Comparison of ENCODE assay signal across 8 cellular contexts in the genomic region with DNA sequence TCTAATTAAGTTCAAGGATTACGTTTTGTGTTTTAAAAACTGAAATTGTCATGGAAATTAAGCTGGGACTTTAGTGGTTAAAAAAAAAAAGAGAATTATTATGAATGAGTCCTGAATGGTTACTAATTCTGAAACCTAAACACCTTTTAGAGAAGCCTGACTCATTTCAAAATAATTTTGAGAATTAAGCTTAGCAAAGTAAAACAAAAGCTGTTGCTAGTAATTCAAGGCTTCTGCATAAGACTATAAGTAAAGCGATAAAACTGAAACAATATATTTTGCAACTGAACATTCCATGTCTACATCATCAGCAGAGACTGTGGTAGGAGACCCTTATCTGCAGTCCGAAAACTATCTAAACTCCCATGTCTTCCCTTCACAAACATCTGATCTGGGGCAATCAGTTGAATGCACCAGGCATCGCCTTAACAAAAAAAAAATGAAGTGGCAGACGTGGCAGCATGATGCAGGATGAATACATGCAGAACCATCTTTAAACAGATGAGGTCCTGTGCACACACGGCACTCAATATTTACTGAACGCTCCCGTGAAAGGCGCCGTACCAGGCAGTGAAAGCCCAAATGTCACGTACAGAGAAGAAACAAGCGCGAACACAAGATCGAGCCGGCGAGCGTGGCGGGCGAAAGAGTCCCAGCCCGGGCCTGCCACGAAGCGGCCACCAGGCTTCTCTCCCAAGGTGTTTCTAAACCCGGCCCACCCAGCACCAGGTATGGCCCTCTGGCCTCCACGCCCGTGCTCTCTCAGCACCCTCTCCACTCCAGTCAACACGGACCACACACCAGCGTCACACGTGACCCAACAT.
DNase-seq lines count a peak whose midpoint lies in the region; ATAC-seq and TF ChIP-seq lines count a peak whose summit lies in the region.

No MANE protein-coding gene starts in this region.

- H3K4me1 ChIP-seq in adrenal gland (replicated peaks in 1 of 2) = peaks cover 13 to 59% of the 10 kb centered on the region in 2 donors
- H3K4me1 ChIP-seq in uterus = peaks cover 0 to 8% of the 10 kb centered on the region in 2 donors

- H3K27ac ChIP-seq in adrenal gland (peak overlapping the region; percentile 36 to 88 (median 60)), uterus (peak overlapping the region; percentile 73 to 76), WERI-Rb-1 (no peak overlapping the region)

- WGBS in adrenal gland, 4 donors = 68 to 84% (median 77%) methylated on average over 28 of the region's 28 CpGs

- TF ChIP-seq CTCF in adrenal gland (IDR thresholded peaks at IDR 0.05) (no peak), uterus (IDR thresholded peaks at IDR 0.05) (no peak), WERI-Rb-1 (IDR thresholded peaks at IDR 0.05; ENCODE audit: low read depth, low read length) (no peak)

- ATAC-seq in GM18499 (IDR thresholded peaks at IDR 0.05; ENCODE audit: insufficient read depth, unreplicated experiment) (peak; percentile 69), HG02938 (IDR thresholded peaks at IDR 0.05; ENCODE audit: unreplicated experiment) (peak; percentile 77), left lobe of liver (peak; percentile 24)

- intact Hi-C loops in adrenal gland (cut with DNase I) (loop anchor here in 1 of 2 donors (10.0 kb wide), 2 partner anchors 64 to 66 kb away; a partner anchor contains a TSS), uterus (cut with DNase I; ENCODE audit: low total_unique reads) (no loop called here)

- no peaks in the 10 kb centered on the region for H3K9me3 ChIP-seq in adrenal gland (replicated peaks in 1 of 3)
- H3K9me3 ChIP-seq in uterus = no peaks in the 10 kb centered on the region
- H3K9me3 ChIP-seq in WERI-Rb-1 (ENCODE audit: severe bottlenecking) = no peaks in the 10 kb centered on the region

- peak in 1 of 7 donors; percentile 30 for DNase-seq in adrenal gland
- DNase-seq in left lobe of liver (ENCODE audit: low spot score) = no peak
- DNase-seq in uterus = no peak
- no peak for DNase-seq in WERI-Rb-1
- DNase-seq in DMS 273 (lab: John Stamatoyannopoulos, UW; ENCODE audit: unreplicated experiment) = no peak
- no peak for DNase-seq in AML-193 (lab: John Stamatoyannopoulos, UW)

- H3K4me3 ChIP-seq in adrenal gland (peak overlapping the region in 1 of 4 donors; percentile 28), uterus (peak overlapping the region in 1 of 2 donors; percentile 28), WERI-Rb-1 (ENCODE audit: low read depth, low read length) (no peak overlapping the region)

- no peaks in the 10 kb centered on the region for H3K27me3 ChIP-seq in adrenal gland
- no peaks in the 10 kb centered on the region for H3K27me3 ChIP-seq in uterus
- H3K27me3 ChIP-seq in WERI-Rb-1 (ENCODE audit: insufficient read depth, low read depth, severe bottlenecking) = no peaks in the 10 kb centered on the region

- H3K36me3 ChIP-seq in adrenal gland (replicated peaks in 1 of 2) (no peaks in the 10 kb centered on the region), uterus (no peaks in the 10 kb centered on the region), WERI-Rb-1 (peaks cover 4% of the 10 kb centered on the region; the same call in 1 of the 2 replicates)

- no peak for TF ChIP-seq POLR2A in adrenal gland (IDR thresholded peaks at IDR 0.05)
- TF ChIP-seq POLR2A in uterus (IDR thresholded peaks at IDR 0.05) = no peak

Comparison
In these comparisons a context has a peak if more than half of its experiments do, and no peak if none do; other contexts are left out.
1. ATAC-seq: peak in every context shown above with its lines; median percentile 77 in HG02938; 69 in GM18499; 24 in left lobe of liver.